In genomic region chr5:140497897-140498296, GRCh38 we compare ENCODE assay signal across 22 cellular contexts. TPM values are rescaled to one million over a fixed set of nuclear protein-coding genes. Genes with fewer than 3 reads are reported as not detected.
DNase-seq lines count a peak whose midpoint lies in the region; ATAC-seq lines count a peak whose summit lies in the region.
"Had no signal": no experiment of that assay in that cellular context is flagged by ENCODE, and none has a peak within 500 bp of the region (broad histone marks: within the 10 kb centered on the region; RNA-seq: fewer than 3 reads in every experiment).

No MANE protein-coding gene starts in this region.

- peak overlapping the region; percentile 16 for H3K27ac Mint-ChIP-seq in activated naive CD8-positive, alpha-beta T cell
- no peak overlapping the region for H3K27ac Mint-ChIP-seq in activated naive CD8-positive, alpha-beta T cell treated with anti-CD3 and anti-CD28 coated beads, Interleukin-2, amount 50 U/mL, for 24 hours
- peak overlapping the region; percentile 30 for H3K27ac Mint-ChIP-seq in activated naive CD8-positive, alpha-beta T cell treated with anti-CD3 and anti-CD28 coated beads for 36 hours
- H3K27ac Mint-ChIP-seq: activated T-helper 1 cell treated with anti-CD3 and anti-CD28 coated beads, Interleukin-12 subunit alpha, Interleukin-12 subunit beta, Interleukin-2, Interleukin-4 antibody, amounts not matched to agents 30 ng/mL and 10 ng/mL and 1 ng/mL, durations not matched to agents 14 hours and 24 hours and 36 hours; immature natural killer cell; mesothelial cell of epicardium; stimulated activated naive B cell treated with anti-CD40 and anti-IgM and Interleukin-4, amounts not matched to agents 10 μg/mL and 1 μg/mL and 100 μg/mL, for 72 hours had no signal

- no peak overlapping the region for H3K4me3 Mint-ChIP-seq in activated naive CD8-positive, alpha-beta T cell
- H3K4me3 Mint-ChIP-seq in activated naive CD8-positive, alpha-beta T cell treated with anti-CD3 and anti-CD28 coated beads, Interleukin-2, amount 50 U/mL, for 24 hours = no peak overlapping the region
- H3K4me3 Mint-ChIP-seq in activated naive CD8-positive, alpha-beta T cell treated with anti-CD3 and anti-CD28 coated beads for 36 hours = no peak overlapping the region
- H3K4me3 Mint-ChIP-seq: activated T-helper 1 cell treated with anti-CD3 and anti-CD28 coated beads, Interleukin-12 subunit alpha, Interleukin-12 subunit beta, Interleukin-2, Interleukin-4 antibody, amounts not matched to agents 30 ng/mL and 10 ng/mL and 1 ng/mL, durations not matched to agents 14 hours and 24 hours and 36 hours; CD14-positive monocyte; immature natural killer cell; mesothelial cell of epicardium; stimulated activated naive B cell treated with anti-CD40 and anti-IgM and Interleukin-4, amounts not matched to agents 10 μg/mL and 1 μg/mL and 100 μg/mL, for 72 hours had no signal

- no peaks in the 10 kb centered on the region for H3K9me3 Mint-ChIP-seq in activated naive CD8-positive, alpha-beta T cell (ENCODE audit: low read depth)
- no peaks in the 10 kb centered on the region for H3K9me3 Mint-ChIP-seq in activated naive CD8-positive, alpha-beta T cell treated with anti-CD3 and anti-CD28 coated beads, Interleukin-2, amount 50 U/mL, for 24 hours
- H3K9me3 Mint-ChIP-seq in activated naive CD8-positive, alpha-beta T cell treated with anti-CD3 and anti-CD28 coated beads for 36 hours = no peaks in the 10 kb centered on the region
- H3K9me3 Mint-ChIP-seq: activated T-helper 1 cell treated with anti-CD3 and anti-CD28 coated beads, Interleukin-12 subunit alpha, Interleukin-12 subunit beta, Interleukin-2, Interleukin-4 antibody, amounts not matched to agents 30 ng/mL and 10 ng/mL and 1 ng/mL, durations not matched to agents 14 hours and 24 hours and 36 hours; CD14-positive monocyte; immature natural killer cell; mesothelial cell of epicardium; stimulated activated naive B cell treated with anti-CD40 and anti-IgM and Interleukin-4, amounts not matched to agents 10 μg/mL and 1 μg/mL and 100 μg/mL, for 72 hours had no signal

- peaks cover 12% of the 10 kb centered on the region for H3K36me3 Mint-ChIP-seq in activated naive CD8-positive, alpha-beta T cell
- H3K36me3 Mint-ChIP-seq in activated naive CD8-positive, alpha-beta T cell treated with anti-CD3 and anti-CD28 coated beads, Interleukin-2, amount 50 U/mL, for 24 hours (ENCODE audit: low read depth) = peaks cover 31% of the 10 kb centered on the region
- H3K36me3 Mint-ChIP-seq in activated naive CD8-positive, alpha-beta T cell treated with anti-CD3 and anti-CD28 coated beads for 36 hours = peaks cover 10% of the 10 kb centered on the region

- no peak for ATAC-seq in activated naive CD8-positive, alpha-beta T cell treated with anti-CD3 and anti-CD28 coated beads, Interleukin-2, amount 50 U/mL, for 24 hours
- peak; percentile 98 for ATAC-seq in left lobe of liver
- ATAC-seq: PC-3; stimulated activated naive B cell treated with anti-CD40 and anti-IgM and Interleukin-4, amounts not matched to agents 10 μg/mL and 1 μg/mL and 100 μg/mL, for 72 hours had no signal

- peaks cover 15% of the 10 kb centered on the region for H3K4me1 Mint-ChIP-seq in activated naive CD8-positive, alpha-beta T cell (ENCODE audit: low read depth)
- H3K4me1 Mint-ChIP-seq in activated naive CD8-positive, alpha-beta T cell treated with anti-CD3 and anti-CD28 coated beads, Interleukin-2, amount 50 U/mL, for 24 hours = peaks cover 3% of the 10 kb centered on the region
- no peaks in the 10 kb centered on the region for H3K4me1 Mint-ChIP-seq in activated naive CD8-positive, alpha-beta T cell treated with anti-CD3 and anti-CD28 coated beads for 36 hours
- H3K4me1 Mint-ChIP-seq: CD14-positive monocyte; mesothelial cell of epicardium; stimulated activated naive B cell treated with anti-CD40 and anti-IgM and Interleukin-4, amounts not matched to agents 10 μg/mL and 1 μg/mL and 100 μg/mL, for 72 hours had no signal

- no peak for DNase-seq in activated naive CD8-positive, alpha-beta T cell treated with anti-CD3 and anti-CD28 coated beads, Interleukin-2, amount 50 U/mL, for 24 hours
- no peak for DNase-seq in activated naive CD8-positive, alpha-beta T cell treated with anti-CD3 and anti-CD28 coated beads for 36 hours
- DNase-seq in left lobe of liver (ENCODE audit: low spot score) (peak; percentile 73), mucosa of gallbladder (ENCODE audit: low spot score) (no peak), SIG-M5 (lab: John Stamatoyannopoulos, UW) (no peak), NCI-H1436 (lab: John Stamatoyannopoulos, UW) (no peak), RPMI8226 (no peak)
- DNase-seq: DND-41; effector CD4-positive, alpha-beta T cell; head of caudate nucleus; immature natural killer cell; NCI-H1092; NCI-H2171 treated with DMSO at 0.1 percent for 48 hours; NCI-H748 treated with DMSO at 0.1 percent for 48 hours; PC-3; stimulated activated CD4-positive, alpha-beta T cell treated with anti-CD3 and anti-CD28 coated beads, Interleukin-15, amount 100 ng/mL, for 24 hours; stimulated activated naive B cell treated with anti-CD40 and anti-IgM and Interleukin-4, amounts not matched to agents 10 μg/mL and 1 μg/mL and 100 μg/mL, for 72 hours had no signal

- H3K27me3 Mint-ChIP-seq in activated naive CD8-positive, alpha-beta T cell = no peaks in the 10 kb centered on the region
- no peaks in the 10 kb centered on the region for H3K27me3 Mint-ChIP-seq in activated naive CD8-positive, alpha-beta T cell treated with anti-CD3 and anti-CD28 coated beads, Interleukin-2, amount 50 U/mL, for 24 hours
- no peaks in the 10 kb centered on the region for H3K27me3 Mint-ChIP-seq in activated naive CD8-positive, alpha-beta T cell treated with anti-CD3 and anti-CD28 coated beads for 36 hours
- H3K27me3 Mint-ChIP-seq: stimulated activated naive B cell treated with anti-CD40 and anti-IgM and Interleukin-4, amounts not matched to agents 10 μg/mL and 1 μg/mL and 100 μg/mL, for 72 hours had no signal

RNA-seq across cellular contexts. Expression of gene EIF4EBP3, which starts 49.6 kb away (rescaled TPM):
- 10 to 100 TPM; 13.9 to 15.5 TPM for total RNA-seq in activated naive CD8-positive, alpha-beta T cell treated with anti-CD3 and anti-CD28 coated beads for 36 hours
- total RNA-seq in left lobe of liver (11.3 TPM), mucosa of gallbladder (14.4 TPM)
- total RNA-seq: H4, PC-3 had no signal

RNA-seq across cellular contexts. Expression of gene SRA1, which starts 59.4 kb away (rescaled TPM):
- total RNA-seq in activated naive CD8-positive, alpha-beta T cell treated with anti-CD3 and anti-CD28 coated beads for 36 hours = 10 to 100 TPM; 54.6 to 60.6 TPM
- 19.5 TPM for total RNA-seq in left lobe of liver
- 27.2 TPM for total RNA-seq in mucosa of gallbladder
